Comparison of ENCODE assay signal across 15 cellular contexts in the genomic region with DNA sequence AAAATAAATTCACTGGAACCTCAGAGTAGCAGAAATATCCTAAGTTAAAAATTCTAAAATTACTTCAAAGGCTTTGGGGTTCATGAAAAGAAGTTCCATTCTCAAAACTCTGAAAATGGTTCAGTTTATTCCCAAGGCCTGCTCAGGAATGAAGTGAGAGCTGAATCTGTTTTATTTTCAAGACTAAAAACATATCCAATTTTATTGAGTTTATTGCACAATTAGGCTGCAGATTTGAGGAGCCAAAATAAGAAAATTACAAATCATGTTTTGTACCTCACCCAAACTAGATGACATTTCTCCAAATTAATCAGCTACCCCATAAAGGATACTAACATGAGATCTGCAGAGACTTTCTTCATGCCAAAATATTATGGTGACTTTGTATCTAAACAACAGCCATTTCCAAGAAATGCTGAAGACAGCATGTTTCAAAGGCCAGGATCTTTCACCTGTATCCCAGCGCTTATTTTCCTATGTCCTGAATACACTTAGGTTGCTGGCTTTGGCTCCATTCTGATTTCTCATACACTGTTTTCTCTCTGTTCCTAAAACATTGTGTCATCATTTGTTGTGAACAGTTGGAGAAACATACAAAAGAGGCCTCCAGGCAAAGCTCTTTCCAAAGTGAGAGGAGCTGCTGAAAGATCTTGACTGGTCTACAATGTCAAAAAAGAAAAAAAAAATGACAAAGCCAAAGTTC.
DNase-seq lines count a peak whose midpoint lies in the region; ATAC-seq, FAIRE-seq and TF ChIP-seq lines count a peak whose summit lies in the region.
"Had no signal": no experiment of that assay in that cellular context is flagged by ENCODE, and none has a peak within 500 bp of the region (broad histone marks: within the 10 kb centered on the region; RNA-seq: fewer than 3 reads in every experiment).

No MANE protein-coding gene starts in this region.

- in situ Hi-C loops in gastrocnemius medialis (cut with MboI; ENCODE audit: low sequenced_read_pairs in 4 of 4) = no loop called here
- in situ Hi-C loops in brain microvascular endothelial cell (cut with HindIII; ENCODE audit: low pct_ligation_motif_present, low sequenced_read_pairs) = no loop called here

- intact Hi-C loops in gastrocnemius medialis (cut with DNase I; ENCODE audit: low total_unique reads) = no loop called here

- ATAC-seq in gastrocnemius medialis (peak; percentile 53 to 69), GM19035 (IDR thresholded peaks at IDR 0.05; ENCODE audit: unreplicated experiment) (no peak)

- FAIRE-seq in GM18507 (lab: Jason Lieb, UNC) (peak; percentile 63), endometrium (lab: Jason Lieb, UNC) (peak; percentile 97)
- FAIRE-seq: H54 had no signal

- no peaks in the 10 kb centered on the region for H4K20me1 ChIP-seq in Karpas-422 (ENCODE audit: insufficient read depth, low read depth, low read length)

- H3K36me3 ChIP-seq in Karpas-422 (ENCODE audit: insufficient read depth, low read length) = no peaks in the 10 kb centered on the region
- H3K36me3 ChIP-seq in gastrocnemius medialis = no peaks in the 10 kb centered on the region
- no peaks in the 10 kb centered on the region for H3K36me3 ChIP-seq in brain microvascular endothelial cell (replicated peaks)
- H3K36me3 ChIP-seq: SJCRH30 had no signal

- TF ChIP-seq POLR2A in gastrocnemius medialis (IDR thresholded peaks at IDR 0.05) = no peak

- H3K79me2 ChIP-seq in Karpas-422 (ENCODE audit: low read length) = no peaks in the 10 kb centered on the region

- H3K4me3 ChIP-seq in Karpas-422 (ENCODE audit: low read length) (peak overlapping the region; percentile 52), gastrocnemius medialis (no peak overlapping the region), brain microvascular endothelial cell (ENCODE audit: low read depth, low read length) (no peak overlapping the region)
- H3K4me3 ChIP-seq: SJCRH30 had no signal

- peak overlapping the region; percentile 77 for H3K4me2 ChIP-seq in Karpas-422 (ENCODE audit: low read depth, low read length, poor library complexity, severe bottlenecking)
- H3K4me2 ChIP-seq: KMS-11 had no signal

- no peaks in the 10 kb centered on the region for H3K9me3 ChIP-seq in Karpas-422 (ENCODE audit: low read length)
- no peaks in the 10 kb centered on the region for H3K9me3 ChIP-seq in gastrocnemius medialis
- H3K9me3 ChIP-seq: SJCRH30 had no signal

- H3K9ac ChIP-seq in Karpas-422 (ENCODE audit: low read length) = peak overlapping the region; percentile 56
- H3K9ac ChIP-seq: KMS-11 had no signal

- H3K4me1 ChIP-seq in Karpas-422 (ENCODE audit: low read length) = peaks cover 44% of the 10 kb centered on the region
- H3K4me1 ChIP-seq in gastrocnemius medialis = no peaks in the 10 kb centered on the region
- H3K4me1 ChIP-seq: SJCRH30 had no signal

- DNase-seq in GM18507 (ENCODE audit: extremely low spot score, insufficient read length, low read depth) (no peak), Karpas-422 (peak; percentile 50), gastrocnemius medialis (no peak), MV-4-11 (lab: John Stamatoyannopoulos, UW) (no peak), brain microvascular endothelial cell (no peak), amygdala (lab: John Stamatoyannopoulos, UW) (no peak)
- DNase-seq: C1 segment of cervical spinal cord, NCI-H1417, NCI-H1930, NCI-H510A treated with DMSO at 0.1 percent for 48 hours, SJCRH30 had no signal

- no peaks in the 10 kb centered on the region for H3K9me2 ChIP-seq in Karpas-422 (replicated peaks; ENCODE audit: insufficient read depth, low read length)

- TF ChIP-seq CTCF in gastrocnemius medialis (IDR thresholded peaks at IDR 0.05 in 4 of 5, conservative IDR thresholded peaks at IDR 0.05 in 1 of 5) (no peak), brain microvascular endothelial cell (IDR thresholded peaks at IDR 0.05; ENCODE audit: low read depth, low read length, missing control alignments) (no peak)

- H2AFZ ChIP-seq in Karpas-422 (ENCODE audit: low read length) = 0 out of 2 replicates have a peak overlapping the region, but pooled peaks have one; percentile 25

- H3K27me3 ChIP-seq in Karpas-422 (ENCODE audit: low read length) (no peaks in the 10 kb centered on the region), gastrocnemius medialis (no peaks in the 10 kb centered on the region), brain microvascular endothelial cell (replicated peaks) (no peaks in the 10 kb centered on the region)
- H3K27me3 ChIP-seq: SJCRH30 had no signal

- peak overlapping the region; percentile 91 for H3K27ac ChIP-seq in Karpas-422 (ENCODE audit: low read length)
- H3K27ac ChIP-seq in gastrocnemius medialis = peak overlapping the region in 1 of 4 donors; percentile 9
- H3K27ac ChIP-seq in brain microvascular endothelial cell = no peak overlapping the region
- H3K27ac ChIP-seq: KMS-11, SJCRH30 had no signal
